Comparison of ENCODE assay signal across 8 cellular contexts in genomic region chr10:3786295-3786981, GRCh38. TPM values are rescaled to one million over a fixed set of nuclear protein-coding genes. Genes with fewer than 3 reads are reported as not detected.
DNase-seq lines count a peak whose midpoint lies in the region; ATAC-seq and TF ChIP-seq lines count a peak whose summit lies in the region.

No MANE protein-coding gene starts in this region.

- no peaks in the 10 kb centered on the region for H3K27me3 Mint-ChIP-seq in activated T-cell treated with anti-CD3 and anti-CD28 coated beads, Interleukin-2, amount 50 U/mL, for 24 hours
- no peaks in the 10 kb centered on the region for H3K27me3 Mint-ChIP-seq in progenitor cell of endocrine pancreas

- DNase-seq in heart left ventricle (peak; percentile 58 to 72 (median 69)), cardiac septum (ENCODE audit: low spot score) (no peak), progenitor cell of endocrine pancreas (ENCODE audit: low spot score, unreplicated experiment) (no peak), SKM-1 treated with dmso at 0.1 percent for 144 hours (lab: John Stamatoyannopoulos, UW; ENCODE audit: unreplicated experiment) (no peak), NCI-H2171 treated with DMSO at 0.1 percent for 48 hours (lab: John Stamatoyannopoulos, UW) (no peak)
- peak; percentile 54 for DNase-seq in activated T-cell treated with anti-CD3 and anti-CD28 coated beads, Interleukin-2, amount 50 U/mL, for 24 hours

- H3K9me3 Mint-ChIP-seq in activated T-cell treated with anti-CD3 and anti-CD28 coated beads, Interleukin-2, amount 50 U/mL, for 24 hours, result peaks cover 8% of the 10 kb centered on the region
- peaks cover 9% of the 10 kb centered on the region for H3K9me3 Mint-ChIP-seq in progenitor cell of endocrine pancreas (ENCODE audit: low read depth)

- intact Hi-C loops in heart left ventricle (cut with DNase I), result loop anchor here (2.0 to 10.0 kb wide), 17 partner anchors 18 to 978 kb away; no protein-coding TSS in a partner anchor
- intact Hi-C loops in cardiac septum (cut with DNase I), result loop anchor here (1.0 to 10.0 kb wide), 6 partner anchors 14 to 726 kb away; no protein-coding TSS in a partner anchor

- TF ChIP-seq EP300 in gastroesophageal sphincter (IDR thresholded peaks at IDR 0.05), result no peak

- peak overlapping the region; percentile 96 for H3K27ac Mint-ChIP-seq in activated T-cell treated with anti-CD3 and anti-CD28 coated beads, Interleukin-2, amount 50 U/mL, for 24 hours
- H3K27ac Mint-ChIP-seq in progenitor cell of endocrine pancreas, result peak overlapping the region; percentile 99

- H3K9me3 ChIP-seq in heart left ventricle (peaks cover 0 to 21% (median 6%) of the 10 kb centered on the region in 12 donors), gastroesophageal sphincter (peaks cover 0 to 16% (median 0%) of the 10 kb centered on the region in 3 donors)

- peaks cover 0 to 12% (median 6%) of the 10 kb centered on the region in 9 donors for H3K36me3 ChIP-seq in heart left ventricle
- peaks cover 0 to 5% of the 10 kb centered on the region in 2 donors for H3K36me3 ChIP-seq in gastroesophageal sphincter

- ATAC-seq in heart left ventricle, result no peak
- ATAC-seq in gastroesophageal sphincter, result no peak
- no peak for ATAC-seq in HG03565 (IDR thresholded peaks at IDR 0.05; ENCODE audit: unreplicated experiment)

- H3K4me1 ChIP-seq in heart left ventricle (peaks cover 0 to 24% (median 9%) of the 10 kb centered on the region in 12 donors), gastroesophageal sphincter (peaks cover 0 to 14% (median 0%) of the 10 kb centered on the region in 3 donors)

- H3K27me3 ChIP-seq in heart left ventricle (no peaks in the 10 kb centered on the region), gastroesophageal sphincter (no peaks in the 10 kb centered on the region)

- H3K4me1 Mint-ChIP-seq in activated T-cell treated with anti-CD3 and anti-CD28 coated beads, Interleukin-2, amount 50 U/mL, for 24 hours (ENCODE audit: low read depth), result peaks cover 27% of the 10 kb centered on the region
- H3K4me1 Mint-ChIP-seq in progenitor cell of endocrine pancreas (ENCODE audit: low read depth), result peaks cover 28% of the 10 kb centered on the region

- H3K4me3 ChIP-seq in heart left ventricle (peak overlapping the region in 11 of 12 donors; percentile 55 to 100 (median 92)), gastroesophageal sphincter (peak overlapping the region; percentile 89 to 98)

- TF ChIP-seq POLR2A in heart left ventricle (IDR thresholded peaks at IDR 0.05) (no peak), gastroesophageal sphincter (IDR thresholded peaks at IDR 0.05) (peak in 1 of 2 donors; percentile 17)

- H3K4me3 Mint-ChIP-seq in activated T-cell treated with anti-CD3 and anti-CD28 coated beads, Interleukin-2, amount 50 U/mL, for 24 hours, result peak overlapping the region; percentile 87
- H3K4me3 Mint-ChIP-seq in progenitor cell of endocrine pancreas (ENCODE audit: low read depth), result peak overlapping the region; percentile 91

- TF ChIP-seq CTCF in heart left ventricle (IDR thresholded peaks at IDR 0.05), result no peak
- TF ChIP-seq CTCF in gastroesophageal sphincter (IDR thresholded peaks at IDR 0.05), result peak in 1 of 4 experiments; percentile 8
- TF ChIP-seq CTCF in progenitor cell of endocrine pancreas (IDR thresholded peaks at IDR 0.05; ENCODE audit: unreplicated experiment), result no peak

- H3K36me3 Mint-ChIP-seq in activated T-cell treated with anti-CD3 and anti-CD28 coated beads, Interleukin-2, amount 50 U/mL, for 24 hours (ENCODE audit: low read depth), result peaks cover 34% of the 10 kb centered on the region
- peaks cover 9% of the 10 kb centered on the region for H3K36me3 Mint-ChIP-seq in progenitor cell of endocrine pancreas (ENCODE audit: insufficient read depth)

- WGBS in heart left ventricle, 4 donors, result 66 to 72% (median 69%) methylated on average over 16 to 18 of the region's 18 CpGs
- 56 to 61% methylated on average over 10 to 16 of the region's 18 CpGs for WGBS in gastroesophageal sphincter (ENCODE audit: low coverage in 1 of 2), 2 donors

- H3K27ac ChIP-seq in heart left ventricle, result peak overlapping the region; percentile 96 to 100 (median 100)
- H3K27ac ChIP-seq in gastroesophageal sphincter, result peak overlapping the region; percentile 99 to 100 (median 100)

RNA-seq across cellular contexts. Expression of gene KLF6, which starts 1.4 kb away (rescaled TPM):
- total RNA-seq in heart left ventricle (100 to 1,000 TPM in 1 of 9 donors, 10 to 100 TPM in 8; 22.6 to 106 (median 52.2) TPM), cardiac septum (83.1 TPM), gastroesophageal sphincter (100 to 1,000 TPM in 2 of 4 donors, 10 to 100 TPM in 2; 90.3 to 113 (median 105) TPM), progenitor cell of endocrine pancreas (95.5 and 109 TPM in 2 replicates)
- 10 to 100 TPM; 15.2 to 66.2 TPM for polyA plus RNA-seq in heart left ventricle

Comparison
In these comparisons a context has a peak if more than half of its experiments do, and no peak if none do; other contexts are left out.
1. DNase-seq: peak in heart left ventricle (5 of 5) and activated T-cell treated with anti-CD3 and anti-CD28 coated beads, Interleukin-2, amount 50 U/mL, for 24 hours (single experiment); none in cardiac septum (single experiment), progenitor cell of endocrine pancreas (single experiment), SKM-1 treated with dmso at 0.1 percent for 144 hours (single experiment) and NCI-H2171 treated with DMSO at 0.1 percent for 48 hours (single experiment).